In the genomic region with DNA sequence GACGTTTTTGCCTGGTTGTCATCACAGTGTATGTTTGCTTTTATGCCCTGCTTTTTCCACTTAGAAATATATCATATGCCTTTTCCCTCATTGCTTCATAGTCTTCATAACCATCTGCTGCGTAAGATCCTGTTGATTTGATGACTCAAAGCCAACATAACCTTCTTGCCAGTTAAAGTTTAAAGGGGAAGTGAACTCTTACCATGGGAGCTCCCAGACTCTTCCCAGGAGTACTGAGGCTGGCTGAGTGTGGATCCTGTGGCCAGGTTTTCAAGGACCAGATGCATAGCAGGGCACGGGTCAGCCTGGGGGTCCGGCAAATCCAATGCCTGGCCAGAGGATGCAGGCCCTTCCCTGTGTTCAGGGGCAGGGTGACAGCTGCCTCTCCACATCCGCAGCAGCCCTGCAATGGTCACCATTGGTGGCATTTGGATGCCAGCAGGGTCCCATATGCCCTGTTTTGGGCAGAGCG, we compare ENCODE assay signal across 8 cellular contexts. TPM values are rescaled to one million over a fixed set of nuclear protein-coding genes. Genes with fewer than 3 reads are reported as not detected.
DNase-seq lines count a peak whose midpoint lies in the region; ATAC-seq and TF ChIP-seq lines count a peak whose summit lies in the region.

No MANE protein-coding gene starts in this region.

- peak overlapping the region; percentile 92 for H3K27ac ChIP-seq in fibroblast of lung (ENCODE audit: insufficient read depth, low read length)

- peak overlapping the region; percentile 41 for H3K4me2 ChIP-seq in fibroblast of lung (ENCODE audit: extremely low read depth, insufficient read depth, low read length)

- H3K36me3 ChIP-seq in fibroblast of lung (ENCODE audit: control insufficient read depth, insufficient read depth, low read length), result peaks cover 4% of the 10 kb centered on the region

- no peak overlapping the region for H2AFZ ChIP-seq in fibroblast of lung (ENCODE audit: low read length)

- DNase-seq in G401 (ENCODE audit: low spot score), result peak; percentile 71
- peak; percentile 92 for DNase-seq in SIG-M5 (lab: John Stamatoyannopoulos, UW)
- DNase-seq in fibroblast of lung (ENCODE audit: low read depth in 2 of 2), result peak; percentile 90 to 94
- no peak for DNase-seq in sciatic nerve (ENCODE audit: low spot score)
- DNase-seq in NCI-H526 treated with DMSO at 0.1 percent for 48 hours (lab: John Stamatoyannopoulos, UW), result no peak
- DNase-seq in type B pancreatic cell (ENCODE audit: extremely low spot score, unreplicated experiment), result no peak
- no peak for DNase-seq in COR-L47 (lab: John Stamatoyannopoulos, UW)

- H3K79me2 ChIP-seq in fibroblast of lung (ENCODE audit: control insufficient read depth, insufficient read depth, low read length), result peaks cover 62% of the 10 kb centered on the region

- H3K4me3 Mint-ChIP-seq in type B pancreatic cell, result no peak overlapping the region

- H3K9me3 Mint-ChIP-seq in type B pancreatic cell, result no peaks in the 10 kb centered on the region

- H3K27me3 Mint-ChIP-seq in type B pancreatic cell, result no peaks in the 10 kb centered on the region

- no peak overlapping the region for H3K27ac Mint-ChIP-seq in type B pancreatic cell

- peaks cover 47% of the 10 kb centered on the region for H3K4me1 ChIP-seq in fibroblast of lung (ENCODE audit: control insufficient read depth, extremely low read depth, insufficient read depth, low read length)

- no peaks in the 10 kb centered on the region for H3K9me3 ChIP-seq in fibroblast of lung (ENCODE audit: control insufficient read depth, insufficient read depth, low read depth, low read length)

- no peak overlapping the region for H3K4me3 ChIP-seq in fibroblast of lung (replicated peaks in 1 of 4; ENCODE audit: control extremely low read depth in 1 of 4, insufficient read depth in 1 of 4, low read depth in 3 of 4, low read length in 4 of 4)

- in situ Hi-C loops in G401 (cut with HindIII; ENCODE audit: low sequenced_read_pairs), result no loop called here

- no peak overlapping the region for H3K9ac ChIP-seq in fibroblast of lung (ENCODE audit: insufficient read depth, low read length)

- H3K4me1 Mint-ChIP-seq in type B pancreatic cell (ENCODE audit: unreplicated experiment), result peaks cover 24% of the 10 kb centered on the region

- no peaks in the 10 kb centered on the region for H3K27me3 ChIP-seq in fibroblast of lung (ENCODE audit: control insufficient read depth, insufficient read depth, low read length)

- intact Hi-C loops in sciatic nerve (cut with DNase I), result no loop called here

- no peaks in the 10 kb centered on the region for H4K20me1 ChIP-seq in fibroblast of lung (ENCODE audit: control insufficient read depth, extremely low read depth, insufficient read depth, low read length)

- ATAC-seq in sciatic nerve (peak; percentile 84), GM18502 (IDR thresholded peaks at IDR 0.05; ENCODE audit: poor library complexity, unreplicated experiment) (no peak)

- peaks cover 12% of the 10 kb centered on the region for H3K36me3 Mint-ChIP-seq in type B pancreatic cell

- TF ChIP-seq CTCF in fibroblast of lung (conservative IDR thresholded peaks at IDR 0.05 in 1 of 2, IDR thresholded peaks at IDR 0.05 in 1 of 2; ENCODE audit: low read depth in 1 of 2, low read length in 2 of 2) (no peak), type B pancreatic cell (conservative IDR thresholded peaks at IDR 0.05) (no peak)

RNA-seq across cellular contexts. Expression of gene SACM1L, which starts 42.0 kb away (rescaled TPM):
- total RNA-seq in G401 (2014; rRNA removed; shearing (Covaris generic)), result 13.7 and 22.2 TPM in 2 replicates
- 30.0 and 41.8 TPM in 2 replicates for total RNA-seq in fibroblast of lung
- polyA plus RNA-seq in fibroblast of lung, result 27.1 and 33.3 TPM in 2 replicates
- 23.3 and 27.6 TPM in 2 replicates for polyA plus RNA-seq in fibroblast of lung (2012)
- polyA minus RNA-seq in fibroblast of lung (ENCODE audit: low replicate concordance), result 5.0 and 5.6 TPM in 2 replicates
- 66.0 TPM for total RNA-seq in sciatic nerve
- 37.5 and 51.6 TPM in 2 replicates for total RNA-seq in type B pancreatic cell (ENCODE audit: low replicate concordance)

RNA-seq across cellular contexts. Expression of gene LIMD1, which starts 52.6 kb away (rescaled TPM):
- total RNA-seq in G401 (2014; rRNA removed; shearing (Covaris generic)), result 10.0 and 23.0 TPM in 2 replicates
- total RNA-seq in fibroblast of lung (20.0 and 33.9 TPM in 2 replicates), sciatic nerve (52.0 TPM), type B pancreatic cell (ENCODE audit: low replicate concordance) (24.1 and 26.2 TPM in 2 replicates)
- polyA plus RNA-seq in fibroblast of lung, result 16.0 and 16.8 TPM in 2 replicates
- 19.7 and 20.4 TPM in 2 replicates for polyA plus RNA-seq in fibroblast of lung (2012)
- polyA minus RNA-seq in fibroblast of lung (ENCODE audit: low replicate concordance), result 148 and 253 TPM in 2 replicates

Comparison
In these comparisons a context has a peak if more than half of its experiments do, and no peak if none do; other contexts are left out.
1. DNase-seq: peak in G401 (single experiment), SIG-M5 (single experiment) and fibroblast of lung (2 of 2); none in sciatic nerve (single experiment), NCI-H526 treated with DMSO at 0.1 percent for 48 hours (single experiment), type B pancreatic cell (single experiment) and COR-L47 (single experiment).